ENCODE assay signal across 1 cellular context in the genomic region with DNA sequence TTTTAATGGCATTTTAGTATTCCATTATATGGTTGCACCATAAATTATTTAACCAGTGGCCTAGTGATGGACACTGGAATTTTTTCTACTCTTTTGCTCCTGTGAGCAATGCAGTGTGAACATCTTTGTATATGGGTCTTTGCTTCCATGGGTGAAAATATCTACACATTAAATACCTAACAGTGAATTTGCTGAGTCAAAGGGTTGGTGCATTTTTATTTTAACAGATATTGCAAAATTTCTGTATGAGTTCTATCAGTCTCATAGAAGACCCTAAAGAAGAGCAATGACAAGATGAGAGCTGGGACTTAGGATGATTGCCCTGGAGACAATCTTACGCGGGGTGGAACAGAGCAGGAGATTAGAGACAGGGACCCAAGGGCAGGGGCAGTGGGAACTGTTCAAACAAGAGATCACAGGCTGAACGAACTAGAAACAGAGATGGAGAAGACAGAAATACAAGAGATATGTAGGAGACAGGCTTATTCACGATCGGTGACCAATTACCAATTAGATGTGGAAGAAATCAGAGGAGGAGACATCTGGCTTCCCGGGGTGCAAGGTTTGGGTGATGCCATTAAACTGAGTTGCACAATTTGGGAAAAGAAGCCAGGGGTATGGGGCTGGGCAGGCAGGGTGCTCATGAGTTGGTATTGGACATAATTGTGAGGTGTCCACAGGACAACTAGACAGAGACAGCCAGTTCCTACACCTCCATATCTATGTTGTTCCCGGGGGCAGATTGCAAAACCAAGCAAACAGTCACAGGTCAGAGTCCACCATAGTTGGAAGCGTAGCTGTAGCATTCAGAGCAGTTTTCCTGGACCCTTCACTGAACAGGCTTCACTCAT.
A peak's percentile ranks its signal among the peaks of the same experiment; 100 is the strongest.
TF ChIP-seq lines count a peak whose summit lies in the region.

No MANE protein-coding gene starts in this region.

TF ChIP-seq in HepG2, 621 proteins besides CTCF, POLR2A, EP300 and RAD21 (continued from another document and continues in another):
- TF ChIP-seq, protein P1, sequence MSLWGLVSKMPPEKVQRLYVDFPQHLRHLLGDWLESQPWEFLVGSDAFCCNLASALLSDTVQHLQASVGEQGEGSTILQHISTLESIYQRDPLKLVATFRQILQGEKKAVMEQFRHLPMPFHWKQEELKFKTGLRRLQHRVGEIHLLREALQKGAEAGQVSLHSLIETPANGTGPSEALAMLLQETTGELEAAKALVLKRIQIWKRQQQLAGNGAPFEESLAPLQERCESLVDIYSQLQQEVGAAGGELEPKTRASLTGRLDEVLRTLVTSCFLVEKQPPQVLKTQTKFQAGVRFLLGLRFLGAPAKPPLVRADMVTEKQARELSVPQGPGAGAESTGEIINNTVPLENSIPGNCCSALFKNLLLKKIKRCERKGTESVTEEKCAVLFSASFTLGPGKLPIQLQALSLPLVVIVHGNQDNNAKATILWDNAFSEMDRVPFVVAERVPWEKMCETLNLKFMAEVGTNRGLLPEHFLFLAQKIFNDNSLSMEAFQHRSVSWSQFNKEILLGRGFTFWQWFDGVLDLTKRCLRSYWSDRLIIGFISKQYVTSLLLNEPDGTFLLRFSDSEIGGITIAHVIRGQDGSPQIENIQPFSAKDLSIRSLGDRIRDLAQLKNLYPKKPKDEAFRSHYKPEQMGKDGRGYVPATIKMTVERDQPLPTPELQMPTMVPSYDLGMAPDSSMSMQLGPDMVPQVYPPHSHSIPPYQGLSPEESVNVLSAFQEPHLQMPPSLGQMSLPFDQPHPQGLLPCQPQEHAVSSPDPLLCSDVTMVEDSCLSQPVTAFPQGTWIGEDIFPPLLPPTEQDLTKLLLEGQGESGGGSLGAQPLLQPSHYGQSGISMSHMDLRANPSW (CRISPR knock-in tag; IDR thresholded peaks at IDR 0.05; ENCODE audit: borderline replicate concordance): no peak
- no peak for TF ChIP-seq ZNF740 (CRISPR knock-in tag; IDR thresholded peaks at IDR 0.05)
- TF ChIP-seq ATAD3A (CRISPR knock-in tag; IDR thresholded peaks at IDR 0.05): no peak
- peak; percentile 71; the same call in 1 of the 2 replicates for TF ChIP-seq MEF2D (CRISPR knock-in tag; IDR thresholded peaks at IDR 0.05)
- TF ChIP-seq POLR2AphosphoS2 (IDR thresholded peaks at IDR 0.05; ENCODE audit: low read depth, low read length): no peak
- peak; percentile 38; the same call in 1 of the 2 replicates for TF ChIP-seq ZNF747 (CRISPR knock-in tag; IDR thresholded peaks at IDR 0.05; ENCODE audit: borderline replicate concordance)
- TF ChIP-seq ZNF331 (CRISPR knock-in tag; IDR thresholded peaks at IDR 0.05): peak; percentile 98; the same call in 1 of the 2 replicates
- TF ChIP-seq ZNF737 (CRISPR knock-in tag; IDR thresholded peaks at IDR 0.05; ENCODE audit: borderline replicate concordance): no peak
- TF ChIP-seq ZBTB33 (CRISPR knock-in tag; IDR thresholded peaks at IDR 0.05): peak; percentile 83
- peak; percentile 83 for TF ChIP-seq KDM2A (CRISPR knock-in tag; IDR thresholded peaks at IDR 0.05; ENCODE audit: borderline replicate concordance, low read depth)
- no peak for TF ChIP-seq ZZZ3 (CRISPR knock-in tag; IDR thresholded peaks at IDR 0.05; ENCODE audit: borderline replicate concordance)
- TF ChIP-seq SMAD9 (CRISPR knock-in tag; IDR thresholded peaks at IDR 0.05): no peak
- no peak for TF ChIP-seq ZNF34 (CRISPR knock-in tag; IDR thresholded peaks at IDR 0.05; ENCODE audit: borderline replicate concordance)
- TF ChIP-seq, protein P2, sequence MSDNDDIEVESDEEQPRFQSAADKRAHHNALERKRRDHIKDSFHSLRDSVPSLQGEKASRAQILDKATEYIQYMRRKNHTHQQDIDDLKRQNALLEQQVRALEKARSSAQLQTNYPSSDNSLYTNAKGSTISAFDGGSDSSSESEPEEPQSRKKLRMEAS (IDR thresholded peaks at IDR 0.05): peak; percentile 43
- peak; percentile 15; the same call in 1 of the 3 replicates for TF ChIP-seq MXI1 (IDR thresholded peaks at IDR 0.05; ENCODE audit: borderline replicate concordance, low read depth, low read length)
- peak; percentile 90 for TF ChIP-seq POGZ (CRISPR knock-in tag; IDR thresholded peaks at IDR 0.05)
- peak; percentile 67; the same call in 1 of the 2 replicates for TF ChIP-seq TFAP4 (IDR thresholded peaks at IDR 0.05; ENCODE audit: borderline replicate concordance, low read depth)
- TF ChIP-seq AHR (CRISPR knock-in tag; IDR thresholded peaks at IDR 0.05): 0 out of 2 replicates have a peak, but pooled peaks have one; percentile 64
- TF ChIP-seq ZNF333 (CRISPR knock-in tag; IDR thresholded peaks at IDR 0.05; ENCODE audit: borderline replicate concordance): no peak
- TF ChIP-seq ELF4 (CRISPR knock-in tag; IDR thresholded peaks at IDR 0.05; ENCODE audit: borderline replicate concordance): no peak
- TF ChIP-seq ZNF367 (CRISPR knock-in tag; IDR thresholded peaks at IDR 0.05; ENCODE audit: borderline replicate concordance): no peak
- 0 out of 2 replicates have a peak, but pooled peaks have one; percentile 37 for TF ChIP-seq STAT5B (CRISPR knock-in tag; IDR thresholded peaks at IDR 0.05)
- TF ChIP-seq TCF12 (IDR thresholded peaks at IDR 0.05): no peak
- peak; percentile 59; the same call in 1 of the 2 replicates for TF ChIP-seq TCF12 (CRISPR knock-in tag; IDR thresholded peaks at IDR 0.05)
- TF ChIP-seq, protein P3, sequence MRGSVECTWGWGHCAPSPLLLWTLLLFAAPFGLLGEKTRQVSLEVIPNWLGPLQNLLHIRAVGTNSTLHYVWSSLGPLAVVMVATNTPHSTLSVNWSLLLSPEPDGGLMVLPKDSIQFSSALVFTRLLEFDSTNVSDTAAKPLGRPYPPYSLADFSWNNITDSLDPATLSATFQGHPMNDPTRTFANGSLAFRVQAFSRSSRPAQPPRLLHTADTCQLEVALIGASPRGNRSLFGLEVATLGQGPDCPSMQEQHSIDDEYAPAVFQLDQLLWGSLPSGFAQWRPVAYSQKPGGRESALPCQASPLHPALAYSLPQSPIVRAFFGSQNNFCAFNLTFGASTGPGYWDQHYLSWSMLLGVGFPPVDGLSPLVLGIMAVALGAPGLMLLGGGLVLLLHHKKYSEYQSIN (CRISPR knock-in tag; IDR thresholded peaks at IDR 0.05; ENCODE audit: borderline replicate concordance): no peak
- TF ChIP-seq EHMT2 (IDR thresholded peaks at IDR 0.05; ENCODE audit: borderline replicate concordance, low read depth, low read length): peak; percentile 40; the same call in 1 of the 2 replicates
- peak; percentile 85 for TF ChIP-seq MIXL1 (CRISPR knock-in tag; IDR thresholded peaks at IDR 0.05)
- peak; percentile 96 for TF ChIP-seq KLF11 (CRISPR knock-in tag; IDR thresholded peaks at IDR 0.05)
- no peak for TF ChIP-seq ZHX2 (IDR thresholded peaks at IDR 0.05; ENCODE audit: low read depth)
- no peak for TF ChIP-seq ZHX2 (CRISPR knock-in tag; IDR thresholded peaks at IDR 0.05; ENCODE audit: borderline replicate concordance)
- TF ChIP-seq ARNTL (CRISPR knock-in tag; IDR thresholded peaks at IDR 0.05): peak; percentile 77
- TF ChIP-seq SMC3 (IDR thresholded peaks at IDR 0.05; ENCODE audit: low read length): peak; percentile 73
- peak; percentile 99 for TF ChIP-seq ZNF292 (CRISPR knock-in tag; IDR thresholded peaks at IDR 0.05; ENCODE audit: borderline replicate concordance, low read depth)
- TF ChIP-seq ZNF138 (CRISPR knock-in tag; IDR thresholded peaks at IDR 0.05; ENCODE audit: low read depth): no peak
- TF ChIP-seq ARNT2 (CRISPR knock-in tag; IDR thresholded peaks at IDR 0.05; ENCODE audit: low read depth): peak; percentile 74
- TF ChIP-seq, protein P4, sequence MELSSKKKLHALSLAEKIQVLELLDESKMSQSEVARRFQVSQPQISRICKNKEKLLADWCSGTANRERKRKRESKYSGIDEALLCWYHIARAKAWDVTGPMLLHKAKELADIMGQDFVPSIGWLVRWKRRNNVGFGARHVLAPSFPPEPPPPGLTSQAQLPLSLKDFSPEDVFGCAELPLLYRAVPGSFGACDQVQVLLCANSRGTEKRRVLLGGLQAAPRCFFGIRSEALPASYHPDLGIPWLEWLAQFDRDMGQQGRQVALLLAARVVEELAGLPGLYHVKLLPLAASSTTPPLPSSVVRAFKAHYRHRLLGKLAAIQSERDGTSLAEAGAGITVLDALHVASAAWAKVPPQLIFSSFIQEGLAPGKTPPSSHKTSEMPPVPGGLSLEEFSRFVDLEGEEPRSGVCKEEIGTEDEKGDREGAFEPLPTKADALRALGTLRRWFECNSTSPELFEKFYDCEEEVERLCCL (CRISPR knock-in tag; IDR thresholded peaks at IDR 0.05; ENCODE audit: borderline replicate concordance): no peak
- TF ChIP-seq SMYD3 (CRISPR knock-in tag; IDR thresholded peaks at IDR 0.05): peak; percentile 76; the same call in 1 of the 2 replicates
- TF ChIP-seq ZNF839 (CRISPR knock-in tag; IDR thresholded peaks at IDR 0.05; ENCODE audit: borderline replicate concordance): no peak
- 0 out of 2 replicates have a peak, but pooled peaks have one; percentile 15 for TF ChIP-seq ZNF720 (CRISPR knock-in tag; IDR thresholded peaks at IDR 0.05)
- no peak for TF ChIP-seq SP1 (IDR thresholded peaks at IDR 0.05)
- TF ChIP-seq SP1 (CRISPR knock-in tag; IDR thresholded peaks at IDR 0.05): peak; percentile 48; the same call in 1 of the 2 replicates
- TF ChIP-seq, protein P5, sequence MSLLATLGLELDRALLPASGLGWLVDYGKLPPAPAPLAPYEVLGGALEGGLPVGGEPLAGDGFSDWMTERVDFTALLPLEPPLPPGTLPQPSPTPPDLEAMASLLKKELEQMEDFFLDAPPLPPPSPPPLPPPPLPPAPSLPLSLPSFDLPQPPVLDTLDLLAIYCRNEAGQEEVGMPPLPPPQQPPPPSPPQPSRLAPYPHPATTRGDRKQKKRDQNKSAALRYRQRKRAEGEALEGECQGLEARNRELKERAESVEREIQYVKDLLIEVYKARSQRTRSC (CRISPR knock-in tag; IDR thresholded peaks at IDR 0.05; ENCODE audit: low read depth): no peak
